In the genomic region with DNA sequence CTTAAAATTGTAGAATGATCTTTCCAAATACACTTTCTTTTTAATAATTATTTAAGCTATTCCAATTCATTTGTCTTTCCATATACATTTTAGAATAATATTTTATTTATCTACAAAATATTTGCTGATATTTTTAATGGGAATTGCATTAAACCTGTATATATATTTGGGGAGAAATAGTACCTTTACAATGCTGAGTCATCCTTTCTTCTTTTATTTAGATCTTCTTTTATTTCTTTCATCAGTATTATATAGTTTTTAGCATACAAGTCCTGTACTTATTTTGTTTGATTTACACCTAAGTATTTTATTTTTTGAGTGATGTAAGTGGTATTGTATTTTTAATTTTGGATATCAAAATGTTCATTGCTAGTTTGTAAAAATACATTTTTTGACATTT, we compare ENCODE assay signal across 20 cellular contexts.
DNase-seq lines count a peak whose midpoint lies in the region; ATAC-seq, FAIRE-seq and TF ChIP-seq lines count a peak whose summit lies in the region.
"Had no signal": no experiment of that assay in that cellular context is flagged by ENCODE, and none has a peak within 500 bp of the region (broad histone marks: within the 10 kb centered on the region; RNA-seq: fewer than 3 reads in every experiment).

No MANE protein-coding gene starts in this region.

- TF ChIP-seq CTCF in HepG2 (CRISPR knock-in tag; IDR thresholded peaks at IDR 0.05) (no peak), right lobe of liver (IDR thresholded peaks at IDR 0.05) (no peak), K562 (IDR thresholded peaks at IDR 0.05 in 2 of 3, conservative IDR thresholded peaks at IDR 0.05 in 1 of 3; ENCODE audit: insufficient read depth in 2 of 3, low read depth in 1 of 3, low read length in 3 of 3) (no peak), kidney (IDR thresholded peaks at IDR 0.05; ENCODE audit: borderline replicate concordance, extremely low read depth, insufficient read depth) (no peak)

- in situ Hi-C loops in HepG2 (cut with HindIII; ENCODE audit: extremely low pct_ligation_motif_present, low pct_unique_long_range_greater_than_20kb) = no loop called here
- in situ Hi-C loops in K562 (cut with MboI) = no loop called here

- no peak for TF ChIP-seq RAD21 in HepG2 (CRISPR knock-in tag; IDR thresholded peaks at IDR 0.05)
- no peak for TF ChIP-seq RAD21 in K562 (CRISPR knock-in tag; conservative IDR thresholded peaks at IDR 0.05 in 1 of 2, IDR thresholded peaks at IDR 0.05 in 1 of 2)

- H3K4me3 ChIP-seq in HepG2 (replicated peaks in 1 of 3; ENCODE audit: insufficient read depth in 1 of 3, low read depth in 2 of 3, low read length in 3 of 3) = no peak overlapping the region
- no peak overlapping the region for H3K4me3 ChIP-seq in right lobe of liver
- H3K4me3 ChIP-seq in K562 = no peak overlapping the region
- H3K4me3 ChIP-seq in kidney (ENCODE audit: low read length in 2 of 2) = no peak overlapping the region
- H3K4me3 ChIP-seq: GM23248 had no signal

- ATAC-seq in HepG2 = no peak
- ATAC-seq in right lobe of liver = no peak
- no peak for ATAC-seq in K562
- no peak for ATAC-seq in activated naive CD8-positive, alpha-beta T cell treated with anti-CD3 and anti-CD28 coated beads, Interleukin-2, amount 50 U/mL, for 24 hours

- no peak overlapping the region for H3K27ac Mint-ChIP-seq in activated naive CD8-positive, alpha-beta T cell treated with anti-CD3 and anti-CD28 coated beads, Interleukin-2, amount 50 U/mL, for 24 hours
- H3K27ac Mint-ChIP-seq: CD4-positive, alpha-beta memory T cell had no signal

- H3K4me1 ChIP-seq in HepG2 (ENCODE audit: insufficient read depth, low read length) = no peaks in the 10 kb centered on the region
- peaks cover 0 to 12% (median 0%) of the 10 kb centered on the region in 4 donors for H3K4me1 ChIP-seq in right lobe of liver
- no peaks in the 10 kb centered on the region; a peak in 1 of 5 replicates for H3K4me1 ChIP-seq in K562 (replicated peaks in 1 of 2; ENCODE audit: control insufficient read depth in 2 of 2, insufficient read depth in 2 of 2, low read length in 2 of 2)
- no peaks in the 10 kb centered on the region for H3K4me1 ChIP-seq in kidney (ENCODE audit: control insufficient read depth in 1 of 2, insufficient read depth in 1 of 2, low read depth in 1 of 2, low read length in 2 of 2)

- TF ChIP-seq EP300 in HepG2 (IDR thresholded peaks at IDR 0.05; ENCODE audit: low read depth in 2 of 2, low read length in 2 of 2) (no peak), HepG2 (CRISPR knock-in tag; IDR thresholded peaks at IDR 0.05; ENCODE audit: borderline replicate concordance) (no peak), K562 (IDR thresholded peaks at IDR 0.05; ENCODE audit: low read length) (no peak)

- no peak overlapping the region for H3K27ac ChIP-seq in HepG2 (ENCODE audit: extremely low read length, insufficient read depth, low read length)
- H3K27ac ChIP-seq in right lobe of liver = no peak overlapping the region
- no peak overlapping the region for H3K27ac ChIP-seq in K562 (ENCODE audit: extremely low read depth, low read depth, low read length)
- no peak overlapping the region for H3K27ac ChIP-seq in kidney (ENCODE audit: low read depth in 2 of 2, low read length in 2 of 2)
- H3K27ac ChIP-seq: 22Rv1, GM23248 had no signal

- H3K9me3 Mint-ChIP-seq in activated naive CD8-positive, alpha-beta T cell treated with anti-CD3 and anti-CD28 coated beads, Interleukin-2, amount 50 U/mL, for 24 hours = peaks cover 3% of the 10 kb centered on the region

- no peaks in the 10 kb centered on the region for H3K9me1 ChIP-seq in K562 (ENCODE audit: control insufficient read depth, insufficient read depth, low read length)

- H3K79me2 ChIP-seq in HepG2 (ENCODE audit: insufficient read depth, low read length) (no peaks in the 10 kb centered on the region), K562 (ENCODE audit: control insufficient read depth, insufficient read depth, low read length) (no peaks in the 10 kb centered on the region)

- H3K4me2 ChIP-seq in HepG2 (ENCODE audit: low read depth, low read length) (no peak overlapping the region), K562 (ENCODE audit: insufficient read depth, low read length) (no peak overlapping the region)

- no TSS peak for BruUV-seq in HepG2 (replicated peaks; lab: Mats Ljungman, UMichigan)
- BruUV-seq in K562 (replicated peaks; lab: Mats Ljungman, UMichigan) = no TSS peak

- no peak overlapping the region for H3K4me3 Mint-ChIP-seq in activated naive CD8-positive, alpha-beta T cell treated with anti-CD3 and anti-CD28 coated beads, Interleukin-2, amount 50 U/mL, for 24 hours
- H3K4me3 Mint-ChIP-seq: CD4-positive, alpha-beta memory T cell had no signal

- H3K36me3 ChIP-seq in HepG2 (replicated peaks in 1 of 2; ENCODE audit: control insufficient read depth in 1 of 2, insufficient read depth in 2 of 2, low read length in 2 of 2) (no peaks in the 10 kb centered on the region), right lobe of liver (no peaks in the 10 kb centered on the region), K562 (ENCODE audit: control insufficient read depth, insufficient read depth, low read length) (no peaks in the 10 kb centered on the region), kidney (ENCODE audit: control insufficient read depth in 1 of 2, insufficient read depth in 2 of 2, low read length in 2 of 2) (no peaks in the 10 kb centered on the region)

- POLR2A ChIA-PET in HepG2 (lab: Yijun Ruan, JAX) = no interaction called here
- POLR2A ChIA-PET in K562 (lab: Yijun Ruan, JAX) = no interaction called here

- H4K20me1 ChIP-seq in HepG2 (ENCODE audit: insufficient read depth, low read length) (no peaks in the 10 kb centered on the region), K562 (replicated peaks; ENCODE audit: control insufficient read depth, insufficient read depth, low read length) (no peaks in the 10 kb centered on the region)

- H3K36me3 Mint-ChIP-seq in activated naive CD8-positive, alpha-beta T cell treated with anti-CD3 and anti-CD28 coated beads, Interleukin-2, amount 50 U/mL, for 24 hours (ENCODE audit: low read depth) = no peaks in the 10 kb centered on the region
- H3K36me3 Mint-ChIP-seq: CD4-positive, alpha-beta memory T cell had no signal

- intact Hi-C loops in HepG2 (cut with micrococcal nuclease; ENCODE audit: unreplicated experiment) (no loop called here), right lobe of liver (cut with DNase I) (no loop called here), K562 (cut with micrococcal nuclease) (no loop called here), kidney (cut with DNase I) (no loop called here)

- H3K27me3 Mint-ChIP-seq in activated naive CD8-positive, alpha-beta T cell treated with anti-CD3 and anti-CD28 coated beads, Interleukin-2, amount 50 U/mL, for 24 hours = no peaks in the 10 kb centered on the region
- H3K27me3 Mint-ChIP-seq: CD4-positive, alpha-beta memory T cell had no signal

- H3K9ac ChIP-seq in HepG2 (ENCODE audit: insufficient read depth, low read depth, low read length) (no peak overlapping the region), K562 (ENCODE audit: insufficient read depth in 1 of 2, low read depth in 2 of 2, low read length in 2 of 2) (no peak overlapping the region), kidney (ENCODE audit: low read length in 2 of 2) (no peak overlapping the region)
- H3K9ac ChIP-seq: GM23248 had no signal

- no peak for DNase-seq in HepG2 (ENCODE audit: low spot score)
- no peak for DNase-seq in right lobe of liver
- DNase-seq in K562 (ENCODE audit: extremely low read depth in 1 of 4, low spot score in 3 of 4) = no peak
- no peak for DNase-seq in kidney
- DNase-seq in MV-4-11 (lab: John Stamatoyannopoulos, UW) = no peak
- DNase-seq in activated naive CD8-positive, alpha-beta T cell treated with anti-CD3 and anti-CD28 coated beads, Interleukin-2, amount 50 U/mL, for 24 hours = no peak
- DNase-seq: C1 segment of cervical spinal cord; Calu3; CD4-positive, alpha-beta memory T cell; COR-L47; DMS53; DMS79 treated with DMSO at 0.1 percent for 48 hours; GF-D8; GM23248; H7; HCEC 1CT had no signal

- no peaks in the 10 kb centered on the region for H3K4me1 Mint-ChIP-seq in activated naive CD8-positive, alpha-beta T cell treated with anti-CD3 and anti-CD28 coated beads, Interleukin-2, amount 50 U/mL, for 24 hours
- H3K4me1 Mint-ChIP-seq: CD4-positive, alpha-beta memory T cell had no signal

- TF ChIP-seq POLR2A in HepG2 (IDR thresholded peaks at IDR 0.05; ENCODE audit: insufficient read depth in 1 of 2, low read depth in 2 of 2, low read length in 2 of 2) (no peak), right lobe of liver (IDR thresholded peaks at IDR 0.05) (no peak), K562 (conservative IDR thresholded peaks at IDR 0.05) (no peak)

- H3K9me3 ChIP-seq in HepG2 (ENCODE audit: low read length) (no peaks in the 10 kb centered on the region), right lobe of liver (no peaks in the 10 kb centered on the region), K562 (replicated peaks; ENCODE audit: control insufficient read depth, insufficient read depth, low read depth, low read length) (no peaks in the 10 kb centered on the region), kidney (ENCODE audit: control insufficient read depth in 1 of 2, low read length in 2 of 2) (no peaks in the 10 kb centered on the region)

- no peak overlapping the region for H2AFZ ChIP-seq in HepG2 (ENCODE audit: low read length)
- H2AFZ ChIP-seq in K562 (ENCODE audit: low read depth, low read length) = no peak overlapping the region
- H2AFZ ChIP-seq: GM23248 had no signal

- CTCF ChIA-PET in HepG2 (lab: Yijun Ruan, JAX; ENCODE audit: low intra/inter-chr PET ratio, low total read pairs) = no interaction called here
- CTCF ChIA-PET in K562 (lab: Yijun Ruan, JAX; ENCODE audit: low intra/inter-chr PET ratio) = no interaction called here

- FAIRE-seq in HepG2 (lab: Jason Lieb, UNC) (no peak), K562 (lab: Jason Lieb, UNC) (no peak), kidney (lab: Jason Lieb, UNC) (peak; percentile 66)
- FAIRE-seq: GM12891, GM18507, H1 had no signal

- H3K27me3 ChIP-seq in HepG2 (ENCODE audit: control insufficient read depth in 1 of 2, insufficient read depth in 2 of 2, low read length in 2 of 2) (no peaks in the 10 kb centered on the region; a peak in 1 of 5 replicates), right lobe of liver (no peaks in the 10 kb centered on the region), K562 (ENCODE audit: control insufficient read depth in 2 of 2, insufficient read depth in 2 of 2, low read length in 2 of 2) (no peaks in the 10 kb centered on the region)

TF ChIP-seq in HepG2, 621 proteins besides CTCF, POLR2A, EP300 and RAD21 (continues in another document):
- TF ChIP-seq POLR2AphosphoS5 (IDR thresholded peaks at IDR 0.05; ENCODE audit: low read depth, low read length) (no peak), GPN1 (CRISPR knock-in tag; IDR thresholded peaks at IDR 0.05; ENCODE audit: borderline replicate concordance) (no peak), ZNF3 (CRISPR knock-in tag; IDR thresholded peaks at IDR 0.05) (no peak), MBD4 (IDR thresholded peaks at IDR 0.05; ENCODE audit: borderline replicate concordance, low read length) (no peak)

TF ChIP-seq in K562, 482 proteins besides CTCF, POLR2A, EP300 and RAD21 (continues in another document):
- TF ChIP-seq ZNF140 (CRISPR knock-in tag; IDR thresholded peaks at IDR 0.05) = no peak
- TF ChIP-seq MAFG (tag; conservative IDR thresholded peaks at IDR 0.05) = peak; percentile 67
